Comparison of ENCODE assay signal across 16 cellular contexts in genomic region chr9:71209890-71210289, GRCh38.
A peak's percentile ranks its signal among the peaks of the same experiment; 100 is the strongest.
DNase-seq lines count a peak whose midpoint lies in the region; ATAC-seq, FAIRE-seq and TF ChIP-seq lines count a peak whose summit lies in the region.
"Had no signal": no experiment of that assay in that cellular context is flagged by ENCODE, and none has a peak within 500 bp of the region (broad histone marks: within the 10 kb centered on the region; RNA-seq: fewer than 3 reads in every experiment).

No MANE protein-coding gene starts in this region.

- no peak overlapping the region for H2AFZ ChIP-seq in GM23338
- no peak overlapping the region for H2AFZ ChIP-seq in Karpas-422 (ENCODE audit: low read length)
- H2AFZ ChIP-seq in H1 (ENCODE audit: low read length): no peak overlapping the region
- H2AFZ ChIP-seq: GM23248 had no signal

- H3K9me2 ChIP-seq in GM23338 (ENCODE audit: insufficient read depth) (no peaks in the 10 kb centered on the region), Karpas-422 (replicated peaks; ENCODE audit: insufficient read depth, low read length) (no peaks in the 10 kb centered on the region)

- H3K79me1 ChIP-seq in H1 (ENCODE audit: low read depth, low read length): no peaks in the 10 kb centered on the region

- H3K4me1 ChIP-seq in GM23338 (ENCODE audit: insufficient read depth): 0 out of 2 replicates have a peak, but pooled peaks cover 1% of the 10 kb centered on the region
- H3K4me1 ChIP-seq in Karpas-422 (ENCODE audit: low read length): no peaks in the 10 kb centered on the region
- no peaks in the 10 kb centered on the region; a peak in 1 of 7 replicates for H3K4me1 ChIP-seq in H1 (replicated peaks in 1 of 4; ENCODE audit: control insufficient read depth in 3 of 4, insufficient read depth in 4 of 4, low read length in 3 of 4)
- H3K4me1 ChIP-seq: Caco-2 had no signal

- H3K18ac ChIP-seq in H1 (ENCODE audit: extremely low read depth, low read length): no peak overlapping the region

- H2BK5ac ChIP-seq in H1 (ENCODE audit: low read depth, low read length): no peak overlapping the region

- H3K23ac ChIP-seq in H1 (ENCODE audit: insufficient read length): no peak overlapping the region

- no peak for TF ChIP-seq EP300 in H1 (IDR thresholded peaks at IDR 0.05; ENCODE audit: borderline replicate concordance in 1 of 2, low read depth in 2 of 2, low read length in 2 of 2)

- H2BK120ac ChIP-seq in H1 (replicated peaks; ENCODE audit: low read depth, low read length): no peak overlapping the region

- no peak overlapping the region for H3K4me3 ChIP-seq in GM23338
- H3K4me3 ChIP-seq in Karpas-422 (ENCODE audit: low read length): no peak overlapping the region
- H3K4me3 ChIP-seq in H1 (ENCODE audit: extremely low read depth in 1 of 4, insufficient read depth in 2 of 4, low read depth in 3 of 4, low read length in 4 of 4): no peak overlapping the region
- H3K4me3 ChIP-seq: GM23248 had no signal

- no peaks in the 10 kb centered on the region for H3K27me3 Mint-ChIP-seq in GM23338 (ENCODE audit: insufficient read depth, low read depth, poor library complexity)
- H3K27me3 Mint-ChIP-seq in type B pancreatic cell: no peaks in the 10 kb centered on the region
- H3K27me3 Mint-ChIP-seq: B cell; CD4-positive, alpha-beta T cell had no signal

- H3K36me3 Mint-ChIP-seq in GM23338 (ENCODE audit: low read depth) (peaks cover 14% of the 10 kb centered on the region), type B pancreatic cell (no peaks in the 10 kb centered on the region)

- H3K36me3 ChIP-seq in GM23338 (ENCODE audit: insufficient read depth): no peaks in the 10 kb centered on the region
- H3K36me3 ChIP-seq in Karpas-422 (ENCODE audit: insufficient read depth, low read length): no peaks in the 10 kb centered on the region
- no peaks in the 10 kb centered on the region for H3K36me3 ChIP-seq in H1 (ENCODE audit: control insufficient read depth in 2 of 4, insufficient read depth in 4 of 4, low read length in 3 of 4)

- H3K79me2 ChIP-seq in GM23338 (replicated peaks; ENCODE audit: insufficient read depth) (no peaks in the 10 kb centered on the region), Karpas-422 (ENCODE audit: low read length) (no peaks in the 10 kb centered on the region), H1 (ENCODE audit: control insufficient read depth in 1 of 2, insufficient read depth in 2 of 2, low read length in 2 of 2) (no peaks in the 10 kb centered on the region)

- WGBS in H1 (ENCODE audit: extremely low coverage in 1 of 2, insufficient coverage in 1 of 2, insufficient read length in 1 of 2, insufficient replicate concordance in 2 of 2, low coverage in 1 of 2, low lambda C conversion rate in 2 of 2, missing lambda C conversion rate in 1 of 2), 2 experiments: 70% methylated on average over 7 of the region's 7 CpGs; no CpG with 5 or more reads in 1 of the 2 experiments

- no peak overlapping the region for H3K9ac ChIP-seq in Karpas-422 (ENCODE audit: low read length)
- no peak overlapping the region for H3K9ac ChIP-seq in H1 (replicated peaks in 1 of 4; ENCODE audit: extremely low read depth in 1 of 4, low read depth in 3 of 4, low read length in 3 of 4)
- H3K9ac ChIP-seq: GM23248 had no signal

- CTCF ChIA-PET in H1 (lab: Charles Lee; ENCODE audit: partially characterized antibody): interaction anchor here (0.6 to 3.2 kb wide), 15 partner anchors 13 to 569 kb away, joined by 3 to 31 read pairs (median 3); no protein-coding TSS in a partner anchor

- H3K23me2 ChIP-seq in H1 (ENCODE audit: low read depth, low read length): no peaks in the 10 kb centered on the region

- H3K27ac ChIP-seq in GM23338 (ENCODE audit: low read depth) (no peak overlapping the region), Karpas-422 (ENCODE audit: low read length) (no peak overlapping the region), H1 (ENCODE audit: low read depth, low read length) (no peak overlapping the region)
- H3K27ac ChIP-seq: C4-2B, GM23248 had no signal

- TF ChIP-seq CTCF in GM23338 (conservative IDR thresholded peaks at IDR 0.05; ENCODE audit: low read depth in 2 of 2) (no peak), H1 (IDR thresholded peaks at IDR 0.05; ENCODE audit: control extremely low read depth in 1 of 3, insufficient read depth in 1 of 3, low read depth in 1 of 3, low read length in 3 of 3) (no peak), type B pancreatic cell (conservative IDR thresholded peaks at IDR 0.05) (no peak)

- no peak overlapping the region for H2BK20ac ChIP-seq in H1 (ENCODE audit: low read length)

- no peak overlapping the region for H2BK15ac ChIP-seq in H1 (ENCODE audit: low read length)

- H3K27ac Mint-ChIP-seq in GM23338 (no peak overlapping the region), type B pancreatic cell (no peak overlapping the region)
- H3K27ac Mint-ChIP-seq: B cell; CD4-positive, alpha-beta T cell had no signal

- H3K4me2 ChIP-seq in GM23338 (no peak overlapping the region), Karpas-422 (ENCODE audit: low read depth, low read length, poor library complexity, severe bottlenecking) (no peak overlapping the region), H1 (ENCODE audit: insufficient read depth in 1 of 2, low read depth in 2 of 2, low read length in 2 of 2) (peak overlapping the region in 1 of 2 experiments; percentile 7; a peak in 1 of 4 replicates)

- TF ChIP-seq RAD21 in H1 (IDR thresholded peaks at IDR 0.05 in 1 of 2, conservative IDR thresholded peaks at IDR 0.05 in 1 of 2; ENCODE audit: low read depth in 2 of 2, low read length in 2 of 2): no peak

- H3K56ac ChIP-seq in H1 (replicated peaks; ENCODE audit: insufficient read length, low read depth, low read length): no peak overlapping the region

- H3K9me3 Mint-ChIP-seq in GM23338 (peaks cover 17% of the 10 kb centered on the region), type B pancreatic cell (peaks cover 5% of the 10 kb centered on the region)

- DNase-seq in GM23338 (ENCODE audit: low spot score) (peak; percentile 19), Karpas-422 (peak; percentile 35), SW480 (ENCODE audit: low spot score) (peak; percentile 20), H1 (ENCODE audit: low read depth in 1 of 2, low spot score in 2 of 2) (no peak), type B pancreatic cell (ENCODE audit: extremely low spot score, unreplicated experiment) (no peak), NCI-H2081 treated with DMSO at 0.1 percent for 48 hours (lab: John Stamatoyannopoulos, UW) (no peak), RKO (ENCODE audit: low spot score) (no peak)
- DNase-seq: Caco-2; CD4-positive, alpha-beta T cell; GM23248 had no signal

- H3K4me1 Mint-ChIP-seq in GM23338 (peaks cover 11% of the 10 kb centered on the region), type B pancreatic cell (ENCODE audit: unreplicated experiment) (no peaks in the 10 kb centered on the region)
- H3K4me1 Mint-ChIP-seq: B cell had no signal

- ATAC-seq in GM23338: peak; percentile 77
- no peak for ATAC-seq in GM19023 (IDR thresholded peaks at IDR 0.05; ENCODE audit: unreplicated experiment)

- no peak overlapping the region for H4K5ac ChIP-seq in H1 (ENCODE audit: insufficient read length, low read depth, low read length)

- 0 out of 2 replicates have a peak, but pooled peaks cover 3% of the 10 kb centered on the region for H3F3A ChIP-seq in GM23338 (replicated peaks; ENCODE audit: low read depth)

- H4K20me1 ChIP-seq in GM23338 (replicated peaks; ENCODE audit: insufficient read depth) (no peaks in the 10 kb centered on the region), Karpas-422 (ENCODE audit: insufficient read depth, low read depth, low read length) (no peaks in the 10 kb centered on the region), H1 (replicated peaks in 1 of 2; ENCODE audit: control insufficient read depth in 1 of 2, insufficient read depth in 2 of 2, low read length in 2 of 2) (no peaks in the 10 kb centered on the region)

- H3K9me3 ChIP-seq in Karpas-422 (ENCODE audit: low read length) (no peaks in the 10 kb centered on the region), H1 (ENCODE audit: insufficient read depth in 2 of 2, low read depth in 1 of 2, low read length in 1 of 2) (peaks cover 0 to 7% of the 10 kb centered on the region in 2 experiments; a peak in 1 of 4 replicates)
- H3K9me3 ChIP-seq: Caco-2 had no signal

- no peak overlapping the region for H4K91ac ChIP-seq in H1 (replicated peaks; ENCODE audit: insufficient read length, low read length)

- no peak for TF ChIP-seq POLR2A in H1 (IDR thresholded peaks at IDR 0.05; ENCODE audit: control extremely low read depth in 1 of 2, low read depth in 2 of 2, low read length in 2 of 2)

- no peak overlapping the region for H4K8ac ChIP-seq in H1 (ENCODE audit: extremely low read depth, insufficient read depth, low read length)

- no peak overlapping the region for H3K4ac ChIP-seq in H1 (replicated peaks; ENCODE audit: insufficient read length, low read depth, low read length)

- H3K14ac ChIP-seq in H1 (ENCODE audit: insufficient read length): no peak overlapping the region

- no peak overlapping the region for H2BK12ac ChIP-seq in H1 (ENCODE audit: low read depth, low read length)

- FAIRE-seq in H1 (lab: Jason Lieb, UNC): no peak
- FAIRE-seq: D721Med, G401.6, GM12891 had no signal

- H3K4me3 Mint-ChIP-seq in GM23338 (no peak overlapping the region), type B pancreatic cell (no peak overlapping the region)
- H3K4me3 Mint-ChIP-seq: B cell; CD4-positive, alpha-beta T cell had no signal

- H2AK5ac ChIP-seq in H1 (ENCODE audit: low read depth, low read length): no peak overlapping the region

- H3K27me3 ChIP-seq in GM23338 (ENCODE audit: insufficient read depth) (no peaks in the 10 kb centered on the region), Karpas-422 (ENCODE audit: low read length) (no peaks in the 10 kb centered on the region), H1 (replicated peaks in 1 of 4; ENCODE audit: control insufficient read depth in 3 of 4, extremely low read depth in 1 of 4, insufficient read depth in 3 of 4, low read length in 3 of 4) (no peaks in the 10 kb centered on the region)

- POLR2A ChIA-PET in H1 (lab: Charles Lee; ENCODE audit: partially characterized antibody): interaction anchor here (0.5 to 1.3 kb wide), 2 partner anchors 114 to 206 kb away, joined by 3 to 5 read pairs; no protein-coding TSS in a partner anchor

TF ChIP-seq in GM23338, 12 proteins besides CTCF, POLR2A, EP300 and RAD21 (continues in another document):
- TF ChIP-seq NANOG (IDR thresholded peaks at IDR 0.05; ENCODE audit: borderline replicate concordance) (no peak), POLR2AphosphoS5 (IDR thresholded peaks at IDR 0.05; ENCODE audit: low read depth) (no peak), ZNF331 (CRISPR knock-in tag; IDR thresholded peaks at IDR 0.05; ENCODE audit: low read depth) (no peak), ZNF114 (CRISPR knock-in tag; IDR thresholded peaks at IDR 0.05) (no peak), CREB1 (CRISPR knock-in tag; IDR thresholded peaks at IDR 0.05; ENCODE audit: low read depth) (no peak)

TF ChIP-seq in H1, 55 proteins besides CTCF, POLR2A, EP300 and RAD21:
- TF ChIP-seq NANOG (IDR thresholded peaks at IDR 0.05; ENCODE audit: insufficient read depth, low read depth, low read length, poor library complexity, severe bottlenecking) (no peak), POLR2AphosphoS5 (IDR thresholded peaks at IDR 0.05; ENCODE audit: low read depth, low read length) (peak; percentile 58; the same call in 1 of the 2 replicates)

Comparison
In these comparisons a context has a peak if more than half of its experiments do, and no peak if none do; other contexts are left out.
1. DNase-seq: peak in GM23338 (single experiment), Karpas-422 (single experiment) and SW480 (single experiment); none in H1 (0 of 2), type B pancreatic cell (single experiment), NCI-H2081 treated with DMSO at 0.1 percent for 48 hours (single experiment) and RKO (single experiment).